13 cellular contexts compared by ENCODE assay signal in genomic region chr1:101027194-101027772, GRCh38. TPM values are rescaled to one million over a fixed set of nuclear protein-coding genes. Genes with fewer than 3 reads are reported as not detected.
A peak's percentile ranks its signal among the peaks of the same experiment; 100 is the strongest.
DNase-seq lines count a peak whose midpoint lies in the region; ATAC-seq, FAIRE-seq and TF ChIP-seq lines count a peak whose summit lies in the region.
"Had no signal": no experiment of that assay in that cellular context is flagged by ENCODE, and none has a peak within 500 bp of the region (broad histone marks: within the 10 kb centered on the region; RNA-seq: fewer than 3 reads in every experiment).

No MANE protein-coding gene starts in this region.

- TF ChIP-seq POLR2A in H1 (IDR thresholded peaks at IDR 0.05; ENCODE audit: control extremely low read depth in 1 of 2, low read depth in 2 of 2, low read length in 2 of 2): no peak

- H3K23ac ChIP-seq in H1 (ENCODE audit: insufficient read length): no peak overlapping the region

- H3K23me2 ChIP-seq in H1 (ENCODE audit: low read depth, low read length): peaks cover 3% of the 10 kb centered on the region

- no peak for DNase-seq in activated naive CD4-positive, alpha-beta T cell treated with anti-CD3 and anti-CD28 coated beads, Interleukin-2, amount 10 ng/mL, durations not matched to agents 7 days and 5 days
- no peak for DNase-seq in activated naive CD4-positive, alpha-beta T cell treated with Interleukin-2 at 50 U/mL for 16 hours
- DNase-seq in PC-3 (no peak), H1 (ENCODE audit: low read depth in 1 of 2, low spot score in 2 of 2) (no peak), NCI-H1417 treated with DMSO at 0.1 percent for 48 hours (lab: John Stamatoyannopoulos, UW) (no peak), COR-L47 (lab: John Stamatoyannopoulos, UW) (no peak)
- no peak for DNase-seq in stimulated activated naive B cell treated with anti-CD40 and anti-IgM and Interleukin-4, amounts not matched to agents 10 μg/mL and 1 μg/mL and 100 μg/mL, for 72 hours
- DNase-seq: central memory CD4-positive, alpha-beta T cell; esophagus squamous epithelium; NCI-H2081; T-helper 9 cell; upper lobe of left lung had no signal

- H3K4me2 ChIP-seq in PC-3 (ENCODE audit: low read length) (peak overlapping the region; percentile 94), H1 (ENCODE audit: insufficient read depth in 1 of 2, low read depth in 2 of 2, low read length in 2 of 2) (peak overlapping the region; percentile 83 to 84; a peak in 1 of 4 replicates)

- no peak overlapping the region for H4K5ac ChIP-seq in H1 (ENCODE audit: insufficient read length, low read depth, low read length)

- CTCF ChIA-PET in activated naive CD4-positive, alpha-beta T cell treated with anti-CD3 and anti-CD28 coated beads, Interleukin-2, amount 10 ng/mL, durations not matched to agents 7 days and 5 days (lab: Charles Lee): interaction anchor here (0.6 kb wide), 1 partner anchor 214 kb away, joined by 3 read pairs; no protein-coding TSS in a partner anchor
- CTCF ChIA-PET in PC-3 (lab: Charles Lee) (no interaction called here), H1 (lab: Charles Lee; ENCODE audit: partially characterized antibody) (interaction anchor here (1.0 to 1.9 kb wide), 3 partner anchors 24 to 263 kb away, joined by 3 to 5 read pairs (median 3); no protein-coding TSS in a partner anchor)

- H3K27me3 ChIP-seq in PC-3 (ENCODE audit: low read length): no peaks in the 10 kb centered on the region
- H3K27me3 ChIP-seq in H1 (replicated peaks in 1 of 4; ENCODE audit: control insufficient read depth in 3 of 4, extremely low read depth in 1 of 4, insufficient read depth in 3 of 4, low read length in 3 of 4): no peaks in the 10 kb centered on the region
- H3K27me3 ChIP-seq: esophagus squamous epithelium, upper lobe of left lung had no signal

- intact Hi-C loops in PC-3 (cut with micrococcal nuclease): loop anchor here (5.0 kb wide), 1 partner anchor 105 kb away; no protein-coding TSS in a partner anchor

- H3K4me3 Mint-ChIP-seq in activated naive CD4-positive, alpha-beta T cell treated with anti-CD3 and anti-CD28 coated beads, Interleukin-2, amount 10 ng/mL, durations not matched to agents 7 days and 5 days: peak overlapping the region; percentile 11
- peak overlapping the region; percentile 82 to 96 for H3K4me3 Mint-ChIP-seq in stimulated activated naive B cell treated with anti-CD40 and anti-IgM and Interleukin-4, amounts not matched to agents 10 μg/mL and 1 μg/mL and 100 μg/mL, for 72 hours

- H3K18ac ChIP-seq in H1 (ENCODE audit: extremely low read depth, low read length): no peak overlapping the region

- ATAC-seq in PC-3 (no peak), GM18907 (IDR thresholded peaks at IDR 0.05; ENCODE audit: unreplicated experiment) (no peak)
- ATAC-seq in stimulated activated naive B cell treated with anti-CD40 and anti-IgM and Interleukin-4, amounts not matched to agents 10 μg/mL and 1 μg/mL and 100 μg/mL, for 72 hours (replicated peaks): no peak

- H3K4me3 ChIP-seq in PC-3 (ENCODE audit: low read length) (no peak overlapping the region), H1 (ENCODE audit: extremely low read depth in 1 of 4, insufficient read depth in 2 of 4, low read depth in 3 of 4, low read length in 4 of 4) (peak overlapping the region in 1 of 4 experiments; percentile 89; a peak in 1 of 8 replicates)

- no peak overlapping the region for H3K27ac ChIP-seq in PC-3 (ENCODE audit: low read length)
- H3K27ac ChIP-seq in H1 (ENCODE audit: low read depth, low read length): no peak overlapping the region

- no peaks in the 10 kb centered on the region for H3K9me2 ChIP-seq in PC-3 (replicated peaks; ENCODE audit: low read length)

- no peak overlapping the region for H2BK20ac ChIP-seq in H1 (ENCODE audit: low read length)

- H3K79me2 ChIP-seq in PC-3 (ENCODE audit: low read length): peaks cover 43% of the 10 kb centered on the region
- H3K79me2 ChIP-seq in H1 (ENCODE audit: control insufficient read depth in 1 of 2, insufficient read depth in 2 of 2, low read length in 2 of 2): peaks cover 3 to 42% of the 10 kb centered on the region in 2 experiments; a peak in 2 of 4 replicates

- no peak overlapping the region for H4K91ac ChIP-seq in H1 (replicated peaks; ENCODE audit: insufficient read length, low read length)

- H3K4ac ChIP-seq in H1 (replicated peaks; ENCODE audit: insufficient read length, low read depth, low read length): no peak overlapping the region

- peaks cover 2% of the 10 kb centered on the region for H3K79me1 ChIP-seq in H1 (ENCODE audit: low read depth, low read length)

- no peak overlapping the region for H4K8ac ChIP-seq in H1 (ENCODE audit: extremely low read depth, insufficient read depth, low read length)

- TF ChIP-seq RAD21 in H1 (IDR thresholded peaks at IDR 0.05 in 1 of 2, conservative IDR thresholded peaks at IDR 0.05 in 1 of 2; ENCODE audit: low read depth in 2 of 2, low read length in 2 of 2): no peak

- H2BK12ac ChIP-seq in H1 (ENCODE audit: low read depth, low read length): no peak overlapping the region

- H3K9ac ChIP-seq in PC-3 (ENCODE audit: low read length): no peak overlapping the region
- H3K9ac ChIP-seq in H1 (replicated peaks in 1 of 4; ENCODE audit: extremely low read depth in 1 of 4, low read depth in 3 of 4, low read length in 3 of 4): no peak overlapping the region

- 90% methylated on average over 6 of the region's 6 CpGs; no CpG with 5 or more reads in 1 of the 2 experiments for WGBS in H1 (ENCODE audit: extremely low coverage in 1 of 2, insufficient coverage in 1 of 2, insufficient read length in 1 of 2, insufficient replicate concordance in 2 of 2, low coverage in 1 of 2, low lambda C conversion rate in 2 of 2, missing lambda C conversion rate in 1 of 2), 2 experiments

- H2BK15ac ChIP-seq in H1 (ENCODE audit: low read length): no peak overlapping the region

- no peak overlapping the region for H3K56ac ChIP-seq in H1 (replicated peaks; ENCODE audit: insufficient read length, low read depth, low read length)

- H3K9me3 ChIP-seq in PC-3 (ENCODE audit: low read length) (no peaks in the 10 kb centered on the region), H1 (ENCODE audit: insufficient read depth in 2 of 2, low read depth in 1 of 2, low read length in 1 of 2) (no peaks in the 10 kb centered on the region)
- H3K9me3 ChIP-seq: esophagus squamous epithelium, upper lobe of left lung had no signal

- TF ChIP-seq CTCF in PC-3 (conservative IDR thresholded peaks at IDR 0.05; ENCODE audit: low read depth, low read length): no peak
- TF ChIP-seq CTCF in H1 (IDR thresholded peaks at IDR 0.05; ENCODE audit: control extremely low read depth in 1 of 3, insufficient read depth in 1 of 3, low read depth in 1 of 3, low read length in 3 of 3): no peak

- H2BK5ac ChIP-seq in H1 (ENCODE audit: low read depth, low read length): no peak overlapping the region

- no peak overlapping the region for H3K14ac ChIP-seq in H1 (ENCODE audit: insufficient read length)

- H2BK120ac ChIP-seq in H1 (replicated peaks; ENCODE audit: low read depth, low read length): no peak overlapping the region

- H3K4me1 Mint-ChIP-seq in activated naive CD4-positive, alpha-beta T cell treated with anti-CD3 and anti-CD28 coated beads, Interleukin-2, amount 10 ng/mL, durations not matched to agents 7 days and 5 days: peaks cover 74% of the 10 kb centered on the region
- H3K4me1 Mint-ChIP-seq in stimulated activated naive B cell treated with anti-CD40 and anti-IgM and Interleukin-4, amounts not matched to agents 10 μg/mL and 1 μg/mL and 100 μg/mL, for 72 hours: peaks cover 26 to 46% of the 10 kb centered on the region in 2 donors

- no peak for FAIRE-seq in H1 (lab: Jason Lieb, UNC)

- H3K27ac Mint-ChIP-seq in activated naive CD4-positive, alpha-beta T cell treated with anti-CD3 and anti-CD28 coated beads, Interleukin-2, amount 10 ng/mL, durations not matched to agents 7 days and 5 days: no peak overlapping the region
- peak overlapping the region; percentile 81 for H3K27ac Mint-ChIP-seq in stimulated activated naive B cell treated with anti-CD40 and anti-IgM and Interleukin-4, amounts not matched to agents 10 μg/mL and 1 μg/mL and 100 μg/mL, for 72 hours

- peaks cover 3% of the 10 kb centered on the region for H3K9me3 Mint-ChIP-seq in activated naive CD4-positive, alpha-beta T cell treated with anti-CD3 and anti-CD28 coated beads, Interleukin-2, amount 10 ng/mL, durations not matched to agents 7 days and 5 days
- H3K9me3 Mint-ChIP-seq in stimulated activated naive B cell treated with anti-CD40 and anti-IgM and Interleukin-4, amounts not matched to agents 10 μg/mL and 1 μg/mL and 100 μg/mL, for 72 hours: peaks cover 0 to 5% of the 10 kb centered on the region in 2 donors

- H2AFZ ChIP-seq in PC-3 (ENCODE audit: low read length) (no peak overlapping the region), H1 (ENCODE audit: low read length) (no peak overlapping the region)

- H3K4me1 ChIP-seq in PC-3 (ENCODE audit: insufficient read depth, low read length) (peaks cover 26% of the 10 kb centered on the region), H1 (replicated peaks in 1 of 4; ENCODE audit: control insufficient read depth in 3 of 4, insufficient read depth in 4 of 4, low read length in 3 of 4) (peaks cover 0 to 1% (median 0%) of the 10 kb centered on the region in 4 experiments; a peak in 1 of 7 replicates)

- no peaks in the 10 kb centered on the region for H3K27me3 Mint-ChIP-seq in activated naive CD4-positive, alpha-beta T cell treated with anti-CD3 and anti-CD28 coated beads, Interleukin-2, amount 10 ng/mL, durations not matched to agents 7 days and 5 days
- H3K27me3 Mint-ChIP-seq in stimulated activated naive B cell treated with anti-CD40 and anti-IgM and Interleukin-4, amounts not matched to agents 10 μg/mL and 1 μg/mL and 100 μg/mL, for 72 hours: no peaks in the 10 kb centered on the region

- H3F3A ChIP-seq in PC-3 (ENCODE audit: low read length, unreplicated experiment): no peaks in the 10 kb centered on the region

- no peaks in the 10 kb centered on the region for H3K36me3 ChIP-seq in PC-3 (ENCODE audit: low read depth, low read length)
- peaks cover 0 to 7% (median 0%) of the 10 kb centered on the region in 4 experiments; a peak in 2 of 8 replicates for H3K36me3 ChIP-seq in H1 (ENCODE audit: control insufficient read depth in 2 of 4, insufficient read depth in 4 of 4, low read length in 3 of 4)
- H3K36me3 ChIP-seq: upper lobe of left lung had no signal

- no TSS peak for BruUV-seq in PC-3 (replicated peaks; lab: Mats Ljungman, UMichigan)

- H4K20me1 ChIP-seq in PC-3 (ENCODE audit: low read length) (no peaks in the 10 kb centered on the region), H1 (replicated peaks in 1 of 2; ENCODE audit: control insufficient read depth in 1 of 2, insufficient read depth in 2 of 2, low read length in 2 of 2) (no peaks in the 10 kb centered on the region)

- no peak for TF ChIP-seq EP300 in H1 (IDR thresholded peaks at IDR 0.05; ENCODE audit: borderline replicate concordance in 1 of 2, low read depth in 2 of 2, low read length in 2 of 2)

- POLR2A ChIA-PET in PC-3 (lab: Charles Lee; ENCODE audit: unreplicated experiment) (no interaction called here), H1 (lab: Charles Lee; ENCODE audit: partially characterized antibody) (interaction anchor here (0.6 kb wide), 1 partner anchor 271 kb away, joined by 3 read pairs; no protein-coding TSS in a partner anchor)

- H3K36me3 Mint-ChIP-seq in activated naive CD4-positive, alpha-beta T cell treated with anti-CD3 and anti-CD28 coated beads, Interleukin-2, amount 10 ng/mL, durations not matched to agents 7 days and 5 days: peaks cover 64% of the 10 kb centered on the region
- peaks cover 25 to 36% of the 10 kb centered on the region in 2 donors for H3K36me3 Mint-ChIP-seq in stimulated activated naive B cell treated with anti-CD40 and anti-IgM and Interleukin-4, amounts not matched to agents 10 μg/mL and 1 μg/mL and 100 μg/mL, for 72 hours

- no peak overlapping the region for H2AK5ac ChIP-seq in H1 (ENCODE audit: low read depth, low read length)

RNA-seq across cellular contexts. Expression of gene DPH5, which starts 1.7 kb away (rescaled TPM):
- total RNA-seq in PC-3 (2014; rRNA removed): 24.9 and 32.8 TPM in 2 replicates
- 67.6 and 67.7 TPM in 2 replicates for total RNA-seq in H1 (2021; fragmentation: NEBNext Ultra II Directional; extraction: Animal tissue kit (Norgen Biotek cat#: 25700))
- 56.9 and 106 TPM in 2 replicates for polyA plus RNA-seq in H1 (2011; rRNA removed)
- polyA plus RNA-seq in H1 (2011; cell fraction: cytosol; rRNA removed): 78.3 TPM
- 23.5 TPM for polyA plus RNA-seq in H1 (2011; cell fraction: nucleus; rRNA removed)
- polyA plus RNA-seq in H1 (2012, experiment 1 of 2): 55.0 to 58.8 TPM (median 57.0 TPM) in 4 replicates
- 30.4 TPM for polyA plus RNA-seq in H1 (2012, experiment 2 of 2)
- 53.7 TPM for polyA plus RNA-seq in H1 (2013, experiment 1 of 2)
- 57.3 TPM for polyA plus RNA-seq in H1 (2013, experiment 2 of 2)
- polyA minus RNA-seq in H1 (2011; rRNA and poly(A)+ RNA removed): 32.4 and 34.5 TPM in 2 replicates
- 21.6 TPM for polyA minus RNA-seq in H1 (2011; cell fraction: cytosol; rRNA and poly(A)+ RNA removed)
- 30.7 TPM for polyA minus RNA-seq in H1 (2011; cell fraction: nucleus; rRNA and poly(A)+ RNA removed)
